ENCODE assay signal across 8 cellular contexts in genomic region chr19:13987101-13987890, GRCh38. TPM values are rescaled to one million over a fixed set of nuclear protein-coding genes. Genes with fewer than 3 reads are reported as not detected.
DNase-seq lines count a peak whose midpoint lies in the region; ATAC-seq, FAIRE-seq and TF ChIP-seq lines count a peak whose summit lies in the region.

No MANE protein-coding gene starts in this region.

- peak; percentile 38 for ATAC-seq in sciatic nerve
- ATAC-seq in GM21576 (IDR thresholded peaks at IDR 0.05; ENCODE audit: unreplicated experiment): no peak
- no peak for ATAC-seq in GM18907 (IDR thresholded peaks at IDR 0.05; ENCODE audit: unreplicated experiment)

- intact Hi-C loops in sciatic nerve (cut with DNase I): no loop called here

- no peak for DNase-seq in GM12891 (ENCODE audit: insufficient read length, low spot score)
- DNase-seq in SKM-1 (lab: John Stamatoyannopoulos, UW; ENCODE audit: unreplicated experiment): peak; percentile 55
- peak; percentile 68 for DNase-seq in globus pallidus (ENCODE audit: low spot score)
- no peak for DNase-seq in sciatic nerve (ENCODE audit: low spot score)
- no peak for DNase-seq in NCI-H1436 treated with DMSO at 0.1 percent for 48 hours (lab: John Stamatoyannopoulos, UW)
- no peak for DNase-seq in stimulated activated CD4-positive, alpha-beta T cell treated with anti-CD3 and anti-CD28 coated beads, Interleukin-2, amount 100 ng/mL, for 24 hours

- peak; percentile 71 for FAIRE-seq in GM12891 (lab: Jason Lieb, UNC)

- TF ChIP-seq POLR2A in GM12891 (IDR thresholded peaks at IDR 0.05; ENCODE audit: low read depth, low read length): no peak

TF ChIP-seq in GM12891, 5 proteins besides CTCF, POLR2A, EP300 and RAD21:
- no peak for TF ChIP-seq PAX5 (IDR thresholded peaks at IDR 0.05; ENCODE audit: insufficient read depth, low read length, severe bottlenecking)
- no peak for TF ChIP-seq POLR2AphosphoS5 (IDR thresholded peaks at IDR 0.05; ENCODE audit: low read depth, low read length)
- TF ChIP-seq SPI1 (IDR thresholded peaks at IDR 0.05; ENCODE audit: low read depth, low read length): no peak
- TF ChIP-seq TAF1 (IDR thresholded peaks at IDR 0.05; ENCODE audit: low read depth, low read length): no peak
- no peak for TF ChIP-seq POU2F2 (IDR thresholded peaks at IDR 0.05; ENCODE audit: low read depth, low read length)

RNA-seq across cellular contexts. Expression of gene RFX1, which starts 18.8 kb away (rescaled TPM):
- 3.4 TPM for polyA plus RNA-seq in GM12891 (2012; ENCODE audit: low read depth, missing spikeins)
- 16.1 TPM for total RNA-seq in sciatic nerve

RNA-seq across cellular contexts. Expression of gene DCAF15, which starts 35.0 kb away (rescaled TPM):
- polyA plus RNA-seq in GM12891 (2012; ENCODE audit: low read depth, missing spikeins): 30.0 TPM
- 24.7 TPM for total RNA-seq in sciatic nerve

RNA-seq across cellular contexts. Expression of gene RLN3, which starts 40.7 kb away (rescaled TPM):
- not detected for polyA plus RNA-seq in GM12891 (2012; ENCODE audit: low read depth, missing spikeins)
- total RNA-seq in sciatic nerve: not detected

RNA-seq across cellular contexts. Expression of gene IL27RA, which starts 44.3 kb away (rescaled TPM):
- polyA plus RNA-seq in GM12891 (2012; ENCODE audit: low read depth, missing spikeins): 18.4 TPM
- total RNA-seq in sciatic nerve: 5.7 TPM

RNA-seq across cellular contexts. Expression of gene PODNL1, which starts 49.1 kb away (rescaled TPM):
- 0.08 TPM for polyA plus RNA-seq in GM12891 (2012; ENCODE audit: low read depth, missing spikeins)
- total RNA-seq in sciatic nerve: 17.8 TPM

Comparison
In these comparisons a context has a peak if more than half of its experiments do, and no peak if none do; other contexts are left out.
1. DNase-seq: peak in SKM-1 (single experiment) and globus pallidus (single experiment); none in GM12891 (single experiment), sciatic nerve (single experiment), NCI-H1436 treated with DMSO at 0.1 percent for 48 hours (single experiment) and stimulated activated CD4-positive, alpha-beta T cell treated with anti-CD3 and anti-CD28 coated beads, Interleukin-2, amount 100 ng/mL, for 24 hours (0 of 2).